Comparison of ENCODE assay signal across 9 cellular contexts in genomic region chr2:17643031-17643615, GRCh38.
DNase-seq lines count a peak whose midpoint lies in the region; ATAC-seq, FAIRE-seq and TF ChIP-seq lines count a peak whose summit lies in the region.
"Had no signal": no experiment of that assay in that cellular context is flagged by ENCODE, and none has a peak within 500 bp of the region (broad histone marks: within the 10 kb centered on the region; RNA-seq: fewer than 3 reads in every experiment).

No MANE protein-coding gene starts in this region.

- peaks cover 3% of the 10 kb centered on the region; the same call in 1 of the 2 replicates for H3K9me3 Mint-ChIP-seq in WTC11

- no peak for TF ChIP-seq POLR2A in A549 (IDR thresholded peaks at IDR 0.05; ENCODE audit: low read length)

- no peaks in the 10 kb centered on the region for H3K27me3 Mint-ChIP-seq in WTC11 (ENCODE audit: low read depth)

- no peaks in the 10 kb centered on the region for H3K9me3 ChIP-seq in A549
- no peaks in the 10 kb centered on the region for H3K9me3 ChIP-seq in HEK293 (ENCODE audit: control insufficient read depth, insufficient read depth, low read depth, low read length)
- no peaks in the 10 kb centered on the region for H3K9me3 ChIP-seq in BE2C

- POLR2A ChIA-PET in A549 (lab: Yijun Ruan, JAX): no interaction called here
- POLR2A ChIA-PET in HEK293 (lab: Yijun Ruan, JAX): no interaction called here
- POLR2A ChIA-PET in WTC11 (lab: Charles Lee): no interaction called here

- peak; percentile 92 to 93 for ATAC-seq in A549
- no peak for ATAC-seq in WTC11

- no peak overlapping the region for H3K4me3 Mint-ChIP-seq in WTC11

- H3K27ac Mint-ChIP-seq in WTC11: no peak overlapping the region

- H3K27me3 ChIP-seq in BE2C: no peaks in the 10 kb centered on the region

- peak overlapping the region; percentile 53 for H3K4me2 ChIP-seq in A549

- WGBS in A549 (ENCODE audit: missing lambda C conversion rate): 13% methylated on average over 6 of the region's 6 CpGs

- H3K27ac ChIP-seq in A549 (peak overlapping the region; percentile 60 to 80), HEK293 (ENCODE audit: extremely low read depth, low read depth, low read length) (no peak overlapping the region)

- H3K36me3 ChIP-seq in HEK293 (ENCODE audit: control insufficient read depth in 2 of 2, insufficient read depth in 1 of 2, low read length in 2 of 2): no peaks in the 10 kb centered on the region
- H3K36me3 ChIP-seq in BE2C: no peaks in the 10 kb centered on the region

- DNase-seq in A549 (ENCODE audit: low read depth in 1 of 2, low spot score in 1 of 2) (peak; percentile 78 to 82), islet precursor cell (peak; percentile 92), BE2C (no peak), WTC11 (ENCODE audit: low spot score) (no peak), NCI-H82 treated with DMSO at 0.1 percent for 48 hours (lab: John Stamatoyannopoulos, UW; ENCODE audit: unreplicated experiment) (no peak)
- peak; percentile 26 to 39 for DNase-seq in activated T-cell treated with anti-CD3 and anti-CD28 coated beads, Interleukin-2, amount 50 U/mL, for 48 hours
- no peak for DNase-seq in NK-92 treated with Interleukin-12 subunit alpha and Interleukin-12 subunit beta, amount 100 ng/mL, for 24 hours (lab: John Stamatoyannopoulos, UW)
- DNase-seq: activated CD4-positive, alpha-beta T cell treated with anti-CD3 and anti-CD28 coated beads, Interleukin-2, amount 50 U/mL, for 4 hours had no signal

- H3K4me1 Mint-ChIP-seq in WTC11: peaks cover 53% of the 10 kb centered on the region

- FAIRE-seq in A549 (lab: Jason Lieb, UNC): no peak

- no peak for TF ChIP-seq CTCF in A549 (IDR thresholded peaks at IDR 0.05)
- TF ChIP-seq CTCF in HEK293 (tag by site-specific recombination; IDR thresholded peaks at IDR 0.05): no peak
- no peak for TF ChIP-seq CTCF in BE2C (IDR thresholded peaks at IDR 0.05; ENCODE audit: low read depth, low read length)
- no peak for TF ChIP-seq CTCF in WTC11 (IDR thresholded peaks at IDR 0.05)

- CTCF ChIA-PET in A549 (lab: Yijun Ruan, JAX): interaction anchor here (1.3 to 10.6 kb wide), 6 partner anchors 8 to 865 kb away, joined by 3 to 88 read pairs (median 30); no protein-coding TSS in a partner anchor
- CTCF ChIA-PET in HEK293 (lab: Yijun Ruan, JAX): interaction anchor here (0.7 to 1.0 kb wide), 2 partner anchors 83 to 587 kb away, joined by 3 read pairs; no protein-coding TSS in a partner anchor
- CTCF ChIA-PET in WTC11 (lab: Charles Lee): no interaction called here

- no peak for TF ChIP-seq EP300 in A549 (IDR thresholded peaks at IDR 0.05)

- H3K36me3 Mint-ChIP-seq in WTC11: peaks cover 24% of the 10 kb centered on the region

- peaks cover 30% of the 10 kb centered on the region for H3K4me1 ChIP-seq in A549
- peaks cover 5% of the 10 kb centered on the region for H3K4me1 ChIP-seq in HEK293 (ENCODE audit: control insufficient read depth, insufficient read depth, low read length)
- no peaks in the 10 kb centered on the region for H3K4me1 ChIP-seq in BE2C

- H3K4me3 ChIP-seq in A549 (no peak overlapping the region), HEK293 (ENCODE audit: low read depth, low read length) (no peak overlapping the region), BE2C (ENCODE audit: low read depth, low read length) (no peak overlapping the region)

- no peak for TF ChIP-seq RAD21 in A549 (conservative IDR thresholded peaks at IDR 0.05 in 1 of 2, IDR thresholded peaks at IDR 0.05 in 1 of 2)

TF ChIP-seq in A549, 52 proteins besides CTCF, POLR2A, EP300 and RAD21 (continues in another document):
- TF ChIP-seq SREBF2 (IDR thresholded peaks at IDR 0.05) (no peak), USF2 (IDR thresholded peaks at IDR 0.05) (no peak), CBX8 (IDR thresholded peaks at IDR 0.05) (no peak), FOSB (CRISPR knock-in tag; IDR thresholded peaks at IDR 0.05) (no peak), KDM1A (IDR thresholded peaks at IDR 0.05; ENCODE audit: low read depth) (no peak), EHMT2 (IDR thresholded peaks at IDR 0.05; ENCODE audit: low read depth) (no peak), NPAS2 (CRISPR knock-in tag; IDR thresholded peaks at IDR 0.05; ENCODE audit: borderline replicate concordance) (no peak), RFX5 (IDR thresholded peaks at IDR 0.05) (no peak), ZNF302 (CRISPR knock-in tag; IDR thresholded peaks at IDR 0.05) (no peak), KDM5A (IDR thresholded peaks at IDR 0.05) (no peak)
- TF ChIP-seq, protein P1, sequence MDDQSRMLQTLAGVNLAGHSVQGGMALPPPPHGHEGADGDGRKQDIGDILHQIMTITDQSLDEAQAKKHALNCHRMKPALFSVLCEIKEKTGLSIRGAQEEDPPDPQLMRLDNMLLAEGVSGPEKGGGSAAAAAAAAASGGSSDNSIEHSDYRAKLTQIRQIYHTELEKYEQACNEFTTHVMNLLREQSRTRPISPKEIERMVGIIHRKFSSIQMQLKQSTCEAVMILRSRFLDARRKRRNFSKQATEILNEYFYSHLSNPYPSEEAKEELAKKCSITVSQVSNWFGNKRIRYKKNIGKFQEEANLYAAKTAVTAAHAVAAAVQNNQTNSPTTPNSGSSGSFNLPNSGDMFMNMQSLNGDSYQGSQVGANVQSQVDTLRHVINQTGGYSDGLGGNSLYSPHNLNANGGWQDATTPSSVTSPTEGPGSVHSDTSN (IDR thresholded peaks at IDR 0.05): no peak

TF ChIP-seq in HEK293, 187 proteins besides CTCF, POLR2A, EP300 and RAD21 (continues in another document):
- TF ChIP-seq ZSCAN16 (tag by site-specific recombination; IDR thresholded peaks at IDR 0.05) (no peak), KLF9 (tag by site-specific recombination; IDR thresholded peaks at IDR 0.05; ENCODE audit: low read depth) (no peak), SCRT2 (tag by site-specific recombination; IDR thresholded peaks at IDR 0.05) (peak; percentile 76), ZNF350 (tag by site-specific recombination; IDR thresholded peaks at IDR 0.05) (no peak), ZNF600 (tag by site-specific recombination; IDR thresholded peaks at IDR 0.05) (0 out of 2 replicates have a peak, but pooled peaks have one; percentile 34), ZFP3 (tag by site-specific recombination; IDR thresholded peaks at IDR 0.05; ENCODE audit: low read depth) (no peak)
- TF ChIP-seq, protein P2, sequence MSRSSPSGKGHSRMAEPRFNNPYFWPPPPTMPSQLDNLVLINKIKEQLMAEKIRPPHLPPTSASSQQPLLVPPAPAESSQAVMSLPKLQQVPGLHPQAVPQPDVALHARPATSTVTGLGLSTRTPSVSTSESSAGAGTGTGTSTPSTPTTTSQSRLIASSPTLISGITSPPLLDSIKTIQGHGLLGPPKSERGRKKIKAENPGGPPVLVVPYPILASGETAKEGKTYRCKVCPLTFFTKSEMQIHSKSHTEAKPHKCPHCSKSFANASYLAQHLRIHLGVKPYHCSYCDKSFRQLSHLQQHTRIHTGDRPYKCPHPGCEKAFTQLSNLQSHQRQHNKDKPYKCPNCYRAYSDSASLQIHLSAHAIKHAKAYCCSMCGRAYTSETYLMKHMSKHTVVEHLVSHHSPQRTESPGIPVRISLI (tag by site-specific recombination; IDR thresholded peaks at IDR 0.05): no peak
- TF ChIP-seq, protein P3, sequence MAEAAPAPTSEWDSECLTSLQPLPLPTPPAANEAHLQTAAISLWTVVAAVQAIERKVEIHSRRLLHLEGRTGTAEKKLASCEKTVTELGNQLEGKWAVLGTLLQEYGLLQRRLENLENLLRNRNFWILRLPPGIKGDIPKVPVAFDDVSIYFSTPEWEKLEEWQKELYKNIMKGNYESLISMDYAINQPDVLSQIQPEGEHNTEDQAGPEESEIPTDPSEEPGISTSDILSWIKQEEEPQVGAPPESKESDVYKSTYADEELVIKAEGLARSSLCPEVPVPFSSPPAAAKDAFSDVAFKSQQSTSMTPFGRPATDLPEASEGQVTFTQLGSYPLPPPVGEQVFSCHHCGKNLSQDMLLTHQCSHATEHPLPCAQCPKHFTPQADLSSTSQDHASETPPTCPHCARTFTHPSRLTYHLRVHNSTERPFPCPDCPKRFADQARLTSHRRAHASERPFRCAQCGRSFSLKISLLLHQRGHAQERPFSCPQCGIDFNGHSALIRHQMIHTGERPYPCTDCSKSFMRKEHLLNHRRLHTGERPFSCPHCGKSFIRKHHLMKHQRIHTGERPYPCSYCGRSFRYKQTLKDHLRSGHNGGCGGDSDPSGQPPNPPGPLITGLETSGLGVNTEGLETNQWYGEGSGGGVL (tag by site-specific recombination; IDR thresholded peaks at IDR 0.05): no peak

TF ChIP-seq in WTC11, 78 proteins besides CTCF, POLR2A, EP300 and RAD21 (continues in another document):
- TF ChIP-seq RORB (CRISPR knock-in tag; IDR thresholded peaks at IDR 0.05) (no peak), ZMAT4 (CRISPR knock-in tag; IDR thresholded peaks at IDR 0.05) (no peak), ZSCAN18 (CRISPR knock-in tag; IDR thresholded peaks at IDR 0.05) (no peak), ZNF317 (CRISPR knock-in tag; IDR thresholded peaks at IDR 0.05; ENCODE audit: borderline replicate concordance, low read depth) (no peak)
- TF ChIP-seq, protein P4, sequence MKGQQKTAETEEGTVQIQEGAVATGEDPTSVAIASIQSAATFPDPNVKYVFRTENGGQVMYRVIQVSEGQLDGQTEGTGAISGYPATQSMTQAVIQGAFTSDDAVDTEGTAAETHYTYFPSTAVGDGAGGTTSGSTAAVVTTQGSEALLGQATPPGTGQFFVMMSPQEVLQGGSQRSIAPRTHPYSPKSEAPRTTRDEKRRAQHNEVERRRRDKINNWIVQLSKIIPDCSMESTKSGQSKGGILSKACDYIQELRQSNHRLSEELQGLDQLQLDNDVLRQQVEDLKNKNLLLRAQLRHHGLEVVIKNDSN (CRISPR knock-in tag; IDR thresholded peaks at IDR 0.05): no peak

Comparison
In these comparisons a context has a peak if more than half of its experiments do, and no peak if none do; other contexts are left out.
1. DNase-seq: peak in A549 (2 of 2), activated T-cell treated with anti-CD3 and anti-CD28 coated beads, Interleukin-2, amount 50 U/mL, for 48 hours (2 of 2) and islet precursor cell (single experiment); none in NK-92 treated with Interleukin-12 subunit alpha and Interleukin-12 subunit beta, amount 100 ng/mL, for 24 hours (single experiment), BE2C (single experiment), WTC11 (single experiment) and NCI-H82 treated with DMSO at 0.1 percent for 48 hours (single experiment).